ENCODE assay signal across 14 cellular contexts in the genomic region with DNA sequence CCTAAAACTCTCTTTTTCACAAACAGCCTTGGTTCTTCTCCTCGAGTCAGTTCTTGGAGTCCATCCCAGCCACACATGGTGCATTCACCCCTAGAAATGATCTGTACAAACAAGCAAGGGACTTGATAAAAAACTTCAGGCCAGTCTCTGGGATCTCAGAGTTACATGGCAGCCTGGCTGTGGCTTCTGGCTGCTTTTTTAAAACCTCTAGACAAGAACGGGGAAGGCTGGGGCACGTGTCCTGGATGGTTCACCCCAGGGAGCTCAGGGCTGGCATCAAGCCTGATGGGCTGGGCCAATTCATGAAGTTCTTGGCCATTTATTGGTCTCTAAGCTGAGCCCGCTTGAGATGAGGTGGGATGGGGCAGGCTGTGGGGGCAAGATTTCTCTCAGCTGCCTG. TPM values are rescaled to one million over a fixed set of nuclear protein-coding genes. Genes with fewer than 3 reads are reported as not detected.
A peak's percentile ranks its signal among the peaks of the same experiment; 100 is the strongest.
DNase-seq lines count a peak whose midpoint lies in the region; TF ChIP-seq lines count a peak whose summit lies in the region.
"Had no signal": no experiment of that assay in that cellular context is flagged by ENCODE, and none has a peak within 500 bp of the region (broad histone marks: within the 10 kb centered on the region; RNA-seq: fewer than 3 reads in every experiment).

No MANE protein-coding gene starts in this region.

- 5 to 26% (median 12%) methylated on average over 4 of the region's 4 CpGs for WGBS in ovary, 3 donors
- no CpG with 5 or more reads among the region's 4 CpGs for WGBS in mesendoderm (ENCODE audit: extremely low coverage, insufficient coverage, low lambda C conversion rate)

- H2BK120ac ChIP-seq in mesendoderm (ENCODE audit: low read depth, low read length), result no peak overlapping the region

- H3K23ac ChIP-seq in mesendoderm (ENCODE audit: low read length), result no peak overlapping the region

- H3K27ac Mint-ChIP-seq in osteocyte (ENCODE audit: unreplicated experiment), result no peak overlapping the region
- H3K27ac Mint-ChIP-seq: activated T-cell treated with anti-CD3 and anti-CD28 coated beads, Interleukin-2, amount 50 U/mL, for 72 hours; B cell had no signal

- H3K4me1 Mint-ChIP-seq in osteocyte (ENCODE audit: unreplicated experiment), result peaks cover 14% of the 10 kb centered on the region
- H3K4me1 Mint-ChIP-seq: B cell had no signal

- TF ChIP-seq EP300 in ovary (IDR thresholded peaks at IDR 0.05), result no peak

- H3K4me3 Mint-ChIP-seq in osteocyte (ENCODE audit: unreplicated experiment), result no peak overlapping the region
- H3K4me3 Mint-ChIP-seq: activated T-cell treated with anti-CD3 and anti-CD28 coated beads, Interleukin-2, amount 50 U/mL, for 72 hours; B cell had no signal

- H3K27me3 Mint-ChIP-seq in osteocyte (ENCODE audit: unreplicated experiment), result peaks cover 13% of the 10 kb centered on the region

- no peak overlapping the region for H2AK5ac ChIP-seq in mesendoderm (ENCODE audit: low read length)

- H2BK5ac ChIP-seq in mesendoderm (ENCODE audit: low read length), result no peak overlapping the region

- H3K4me2 ChIP-seq in mesendoderm (ENCODE audit: low read length), result no peak overlapping the region

- TF ChIP-seq POLR2A in ovary (IDR thresholded peaks at IDR 0.05), result no peak

- no peak overlapping the region for H3K56ac ChIP-seq in mesendoderm (ENCODE audit: low read length)

- H3K27ac ChIP-seq in ovary, result no peak overlapping the region
- no peak overlapping the region for H3K27ac ChIP-seq in mesendoderm (ENCODE audit: low read depth, low read length)

- no peaks in the 10 kb centered on the region for H3K27me3 ChIP-seq in ovary
- no peaks in the 10 kb centered on the region for H3K27me3 ChIP-seq in mesendoderm (ENCODE audit: insufficient read depth, low read length, poor library complexity)

- no peak overlapping the region for H3K4me3 ChIP-seq in fibroblast of pulmonary artery (replicated peaks; ENCODE audit: low read depth, low read length)
- no peak overlapping the region for H3K4me3 ChIP-seq in ovary
- H3K4me3 ChIP-seq in mesendoderm (ENCODE audit: low read length), result no peak overlapping the region
- H3K4me3 ChIP-seq: lung had no signal

- H3K4ac ChIP-seq in mesendoderm (ENCODE audit: low read depth, low read length), result no peak overlapping the region

- DNase-seq in DMS 273 treated with DMSO at 0.1 percent for 48 hours (lab: John Stamatoyannopoulos, UW), result peak; percentile 69
- DNase-seq in RPMI7951 (ENCODE audit: low read depth), result peak; percentile 47
- peak; percentile 22 for DNase-seq in fibroblast of pulmonary artery (ENCODE audit: low read depth)
- peak; percentile 54 to 79 (median 63) for DNase-seq in ovary
- DNase-seq in activated CD4-positive, CD25-positive, alpha-beta regulatory T cell treated with anti-CD3 and anti-CD28 coated beads, Interleukin-2, amount 50 U/mL, for 72 hours, result no peak
- DNase-seq in SK-N-DZ (ENCODE audit: low spot score), result no peak
- DNase-seq in osteocyte (ENCODE audit: extremely low spot score, unreplicated experiment), result no peak
- no peak for DNase-seq in mesendoderm
- DNase-seq: activated CD4-positive, alpha-beta T cell treated with anti-CD3 and anti-CD28 coated beads for 4 hours; activated T-cell treated with anti-CD3 and anti-CD28 coated beads, Interleukin-2, amount 50 U/mL, for 72 hours; EL; Karpas-422 had no signal

- no peak overlapping the region for H4K8ac ChIP-seq in mesendoderm (ENCODE audit: low read depth, low read length)

- H3K36me3 ChIP-seq in ovary (no peaks in the 10 kb centered on the region), mesendoderm (ENCODE audit: control insufficient read depth, insufficient read depth, low read length) (no peaks in the 10 kb centered on the region)

- no peaks in the 10 kb centered on the region for H3K79me2 ChIP-seq in mesendoderm (ENCODE audit: control insufficient read depth, insufficient read depth, low read length)

- H3K18ac ChIP-seq in mesendoderm (ENCODE audit: low read length), result no peak overlapping the region

- H3K4me1 ChIP-seq in ovary (ENCODE audit: insufficient read depth) (peaks cover 4% of the 10 kb centered on the region), mesendoderm (ENCODE audit: control insufficient read depth, low read depth, low read length) (no peaks in the 10 kb centered on the region)

- no peaks in the 10 kb centered on the region for H3K9me3 ChIP-seq in ovary

- intact Hi-C loops in ovary (cut with DNase I), result no loop called here

- H2BK15ac ChIP-seq in mesendoderm (replicated peaks; ENCODE audit: low read depth), result no peak overlapping the region

- H4K5ac ChIP-seq in mesendoderm (ENCODE audit: low read length), result no peak overlapping the region

- no peak for TF ChIP-seq CTCF in fibroblast of pulmonary artery (IDR thresholded peaks at IDR 0.05; ENCODE audit: low read length, missing control alignments)
- TF ChIP-seq CTCF in ovary (IDR thresholded peaks at IDR 0.05), result no peak
- no peak for TF ChIP-seq CTCF in osteocyte (IDR thresholded peaks at IDR 0.05)

- H3K9me3 Mint-ChIP-seq in osteocyte (ENCODE audit: unreplicated experiment), result no peaks in the 10 kb centered on the region
- H3K9me3 Mint-ChIP-seq: activated T-cell treated with anti-CD3 and anti-CD28 coated beads, Interleukin-2, amount 50 U/mL, for 72 hours had no signal

- no peaks in the 10 kb centered on the region for H3K79me1 ChIP-seq in mesendoderm (ENCODE audit: low read length)

- H3K36me3 Mint-ChIP-seq in osteocyte (ENCODE audit: unreplicated experiment), result no peaks in the 10 kb centered on the region

- H3K9ac ChIP-seq in mesendoderm (ENCODE audit: low read length), result no peak overlapping the region

RNA-seq across cellular contexts. Expression of gene ZFAND3, which starts 10.4 kb away (rescaled TPM):
- total RNA-seq in RPMI7951 (2014; rRNA removed; shearing (Covaris generic)), result 9.5 and 11.5 TPM in 2 replicates
- total RNA-seq in ovary, result 10 to 100 TPM; 16.6 to 81.1 (median 51.9) TPM
- polyA plus RNA-seq in ovary, result 100 to 1,000 TPM in 1 of 2 donors, 10 to 100 TPM in 1; 39.8 to 220 TPM
- 13.4 and 14.8 TPM in 2 replicates for polyA plus RNA-seq in SK-N-DZ (2014; cell fraction: cytosol; rRNA removed)
- polyA plus RNA-seq in SK-N-DZ (2014; cell fraction: nucleus; rRNA removed), result 8.4 and 18.4 TPM in 2 replicates
- 84.4 and 89.8 TPM in 2 replicates for total RNA-seq in osteocyte
- 37.9 TPM for polyA plus RNA-seq in mesendoderm (2013, experiment 1 of 2)
- polyA plus RNA-seq in mesendoderm (2013, experiment 2 of 2), result 41.6 TPM

Comparison
In these comparisons a context has a peak if more than half of its experiments do, and no peak if none do; other contexts are left out.
1. DNase-seq: peak in DMS 273 treated with DMSO at 0.1 percent for 48 hours (single experiment), RPMI7951 (single experiment), fibroblast of pulmonary artery (single experiment) and ovary (5 of 5); none in activated CD4-positive, CD25-positive, alpha-beta regulatory T cell treated with anti-CD3 and anti-CD28 coated beads, Interleukin-2, amount 50 U/mL, for 72 hours (single experiment), SK-N-DZ (single experiment), osteocyte (single experiment) and mesendoderm (single experiment).